In the genomic region with DNA sequence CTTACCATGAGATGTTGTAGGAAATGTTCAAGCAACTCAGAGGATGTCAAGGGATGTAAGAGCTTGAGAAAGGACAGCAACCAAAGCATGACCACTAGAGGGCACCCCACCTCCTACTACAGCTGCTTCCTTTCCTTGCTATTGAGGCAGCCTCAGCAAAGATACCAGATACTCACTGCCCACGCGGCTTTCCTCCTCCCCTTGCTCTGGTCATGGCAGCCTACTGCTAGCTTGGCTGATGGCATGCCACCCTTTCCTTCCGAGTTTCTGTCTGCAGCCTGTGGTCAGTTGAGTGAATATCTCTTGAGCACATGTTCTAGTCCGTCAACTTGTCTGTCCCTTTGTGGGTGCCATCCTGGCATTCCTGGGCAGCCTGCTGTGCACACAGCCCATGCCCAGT, we compare ENCODE assay signal across 8 cellular contexts. TPM values are rescaled to one million over a fixed set of nuclear protein-coding genes. Genes with fewer than 3 reads are reported as not detected.
DNase-seq lines count a peak whose midpoint lies in the region; ATAC-seq and TF ChIP-seq lines count a peak whose summit lies in the region.

No MANE protein-coding gene starts in this region.

- no peak overlapping the region for H3K4me2 ChIP-seq in OCI-LY7 (ENCODE audit: low read length)

- TF ChIP-seq CTCF in OCI-LY7 (conservative IDR thresholded peaks at IDR 0.05; ENCODE audit: low read length) (peak; percentile 86), epithelial cell of proximal tubule (conservative IDR thresholded peaks at IDR 0.05; ENCODE audit: low read depth, low read length) (peak; percentile 96)

- no peaks in the 10 kb centered on the region for H4K20me1 ChIP-seq in OCI-LY7 (ENCODE audit: insufficient read depth, low read length)

- peak; percentile 87 for DNase-seq in GM03348 (ENCODE audit: low spot score)
- peak; percentile 90 for DNase-seq in KBM-7
- DNase-seq in OCI-LY7 (ENCODE audit: low spot score) = peak; percentile 80
- DNase-seq in activated T-cell treated with anti-CD3 and anti-CD28 coated beads for 1 hour (ENCODE audit: low read depth) = peak; percentile 78
- DNase-seq in epithelial cell of proximal tubule (ENCODE audit: low read depth) = peak; percentile 31
- peak; percentile 98 for DNase-seq in myocyte (ENCODE audit: low read depth)
- DNase-seq in stimulated activated CD8-positive, alpha-beta memory T cell treated with anti-CD3 and anti-CD28 coated beads, Interleukin-7, amount 100 ng/mL, for 1 hour (ENCODE audit: low read depth in 2 of 2) = peak; percentile 68 to 77

- H3K4me3 ChIP-seq in OCI-LY7 (ENCODE audit: low read depth, low read length, poor library complexity, severe bottlenecking) = no peak overlapping the region
- no peak overlapping the region for H3K4me3 ChIP-seq in epithelial cell of proximal tubule (ENCODE audit: low read depth, low read length)

- no peak overlapping the region for H2AFZ ChIP-seq in OCI-LY7 (ENCODE audit: low read length)

- no peaks in the 10 kb centered on the region for H3K79me2 ChIP-seq in OCI-LY7 (ENCODE audit: insufficient read depth, low read depth, low read length)

- no TSS peak for BruUV-seq in OCI-LY7 (replicated peaks; lab: Mats Ljungman, UMichigan)

- POLR2A ChIA-PET in OCI-LY7 (lab: Charles Lee) = interaction anchor here (0.5 to 1.0 kb wide), 3 partner anchors 11 to 154 kb away, joined by 3 to 4 read pairs (median 3); no protein-coding TSS in a partner anchor

- no peaks in the 10 kb centered on the region for H3K4me1 ChIP-seq in OCI-LY7 (ENCODE audit: insufficient read depth, low read length, poor library complexity, severe bottlenecking)

- H3K27ac ChIP-seq in OCI-LY7 (ENCODE audit: low read depth, low read length, poor library complexity, severe bottlenecking) = no peak overlapping the region

- CTCF ChIA-PET in OCI-LY7 (lab: Charles Lee; ENCODE audit: unreplicated experiment) = interaction anchor here (1.2 kb wide), 1 partner anchor 139 kb away, joined by 4 read pairs; no protein-coding TSS in a partner anchor

- H3K9me2 ChIP-seq in OCI-LY7 (ENCODE audit: insufficient read depth, low read length) = no peaks in the 10 kb centered on the region

- peaks cover 40% of the 10 kb centered on the region for H3K36me3 ChIP-seq in OCI-LY7 (ENCODE audit: insufficient read depth, low read length)

- no peaks in the 10 kb centered on the region for H3K9me3 ChIP-seq in OCI-LY7 (ENCODE audit: low read length)

- intact Hi-C loops in OCI-LY7 (cut with micrococcal nuclease; ENCODE audit: unreplicated experiment) = loop anchor here (1.0 to 2.0 kb wide), 2 partner anchors 140 to 440 kb away; no protein-coding TSS in a partner anchor

- in situ Hi-C loops in KBM-7 (cut with MboI; ENCODE audit: low pct_unique_long_range_greater_than_20kb, low sequenced_read_pairs) = no loop called here

- ATAC-seq in GM19467 (IDR thresholded peaks at IDR 0.05; ENCODE audit: unreplicated experiment) = no peak

RNA-seq across cellular contexts. Expression of a gene that starts 4.4 kb away (rescaled TPM):
- total RNA-seq in OCI-LY7 (2014; rRNA removed; shearing (Covaris generic)) = not detected in 2 replicates
- total RNA-seq in OCI-LY7 (2022) = not detected in 2 replicates
- not detected in 2 replicates for total RNA-seq in epithelial cell of proximal tubule
- not detected in 2 replicates for total RNA-seq in myocyte
- polyA plus RNA-seq in myocyte (2012) = 0.37 TPM

RNA-seq across cellular contexts. Expression of a gene that starts 52.5 kb away (rescaled TPM):
- total RNA-seq in OCI-LY7 (2014; rRNA removed; shearing (Covaris generic)) = not detected in 2 replicates
- total RNA-seq in OCI-LY7 (2022) (0.32 TPM in 1 of 2 replicates, not detected in the other), epithelial cell of proximal tubule (0.17 TPM in 1 of 2 replicates, not detected in the other), myocyte (not detected in 2 replicates)
- not detected for polyA plus RNA-seq in myocyte (2012)

RNA-seq across cellular contexts. Expression of a gene that starts 56.8 kb away (rescaled TPM):
- total RNA-seq in OCI-LY7 (2014; rRNA removed; shearing (Covaris generic)) = 7.0 and 9.4 TPM in 2 replicates
- total RNA-seq in OCI-LY7 (2022) (15.2 and 15.9 TPM in 2 replicates), epithelial cell of proximal tubule (10.3 and 10.9 TPM in 2 replicates), myocyte (35.8 and 37.1 TPM in 2 replicates)
- polyA plus RNA-seq in myocyte (2012) = 23.9 TPM

Comparison
In these comparisons a context has a peak if more than half of its experiments do, and no peak if none do; other contexts are left out.
1. DNase-seq: peak in every context shown above with its lines; median percentile 98 in myocyte; 90 in KBM-7; 87 in GM03348; 80 in OCI-LY7; 78 in activated T-cell treated with anti-CD3 and anti-CD28 coated beads for 1 hour; 72 in stimulated activated CD8-positive, alpha-beta memory T cell treated with anti-CD3 and anti-CD28 coated beads, Interleukin-7, amount 100 ng/mL, for 1 hour; 31 in epithelial cell of proximal tubule.